In genomic region chr10:21475393-21475792, GRCh38 we compare ENCODE assay signal across 21 cellular contexts. TPM values are rescaled to one million over a fixed set of nuclear protein-coding genes. Genes with fewer than 3 reads are reported as not detected.
"Had no signal": no experiment of that assay in that cellular context is flagged by ENCODE, and none has a peak within 500 bp of the region (broad histone marks: within the 10 kb centered on the region; RNA-seq: fewer than 3 reads in every experiment).

No MANE protein-coding gene starts in this region.

- DNase-seq: activated B cell treated with CpG ODN at 0.5 μM for 24 hours; activated CD4-positive, alpha-beta T cell treated with anti-CD3 and anti-CD28 coated beads for 36 hours; activated CD4-positive, alpha-beta T cell treated with anti-CD3 and anti-CD28 coated beads, Interleukin-2, amount 50 U/mL, for 4 hours; activated CD8-positive, alpha-beta memory T cell treated with anti-CD3 and anti-CD28 coated beads for 24 hours; activated CD8-positive, alpha-beta memory T cell treated with anti-CD3 and anti-CD28 coated beads, Interleukin-2, amount 50 U/mL, for 4 hours; activated naive CD4-positive, alpha-beta T cell; activated naive CD8-positive, alpha-beta T cell treated with anti-CD3 and anti-CD28 coated beads for 36 hours; activated T-cell treated with anti-CD3 and anti-CD28 coated beads, Interleukin-2, amount 50 U/mL, for 24 hours; dorsolateral prefrontal cortex; effector memory CD8-positive, alpha-beta T cell; glutamatergic neuron; hippocampal formation; nucleus accumbens; small intestine; stimulated activated CD4-positive, alpha-beta T cell treated with anti-CD3 and anti-CD28 coated beads, Interleukin-2, amount 100 ng/mL, for 24 hours; stimulated activated naive B cell treated with anti-CD40 and anti-IgM and Interleukin-4, amounts not matched to agents 10 μg/mL and 1 μg/mL and 100 μg/mL, for 72 hours; T1000; transverse colon; uterus had no signal

- ATAC-seq: activated CD4-positive, alpha-beta T cell treated with anti-CD3 and anti-CD28 coated beads for 36 hours; effector memory CD8-positive, alpha-beta T cell; sciatic nerve; stimulated activated naive B cell treated with anti-CD40 and anti-IgM and Interleukin-4, amounts not matched to agents 10 μg/mL and 1 μg/mL and 100 μg/mL, for 72 hours had no signal

RNA-seq across cellular contexts. Expression of gene SKIDA1, which starts 50.1 kb away (rescaled TPM):
- total RNA-seq: mononuclear cell had no signal
